Comparison of ENCODE assay signal across 10 cellular contexts in genomic region chr17:38911731-38912081, GRCh38. TPM values are rescaled to one million over a fixed set of nuclear protein-coding genes. Genes with fewer than 3 reads are reported as not detected.
DNase-seq lines count a peak whose midpoint lies in the region; ATAC-seq and TF ChIP-seq lines count a peak whose summit lies in the region.
"Not testable (repeated sequence)": the region's sequence is repeated elsewhere in the genome, so short reads cannot be mapped to it uniquely, and the experiment has no call there.
"Had no signal": no experiment of that assay in that cellular context is flagged by ENCODE, and none has a peak within 500 bp of the region (broad histone marks: within the 10 kb centered on the region; RNA-seq: fewer than 3 reads in every experiment).

No MANE protein-coding gene starts in this region.

- H3K27me3 ChIP-seq in AG04450 (ENCODE audit: control insufficient read depth, insufficient read depth, low read length); RWPE2 (ENCODE audit: insufficient read depth, poor library complexity, severe bottlenecking); tibial artery: not testable (repeated sequence)

- H3K4me1 Mint-ChIP-seq in activated naive CD4-positive, alpha-beta T cell treated with anti-CD3 and anti-CD28 coated beads, Interleukin-2, amount 50 U/mL, for 24 hours = not testable (repeated sequence)
- peaks cover 33% of the 10 kb centered on the region for H3K4me1 Mint-ChIP-seq in chondrocyte (ENCODE audit: low read depth)

- H3K27me3 Mint-ChIP-seq in activated naive CD4-positive, alpha-beta T cell treated with anti-CD3 and anti-CD28 coated beads, Interleukin-2, amount 50 U/mL, for 24 hours; chondrocyte (ENCODE audit: low read depth): not testable (repeated sequence)

- H3K4me1 ChIP-seq in RWPE2 (ENCODE audit: insufficient read depth, poor library complexity, severe bottlenecking) = peaks cover 12% of the 10 kb centered on the region
- H3K4me1 ChIP-seq in tibial artery = peaks cover 0 to 65% (median 53%) of the 10 kb centered on the region in 4 donors

- peak overlapping the region; percentile 46 for H3K27ac Mint-ChIP-seq in activated naive CD4-positive, alpha-beta T cell treated with anti-CD3 and anti-CD28 coated beads, Interleukin-2, amount 50 U/mL, for 24 hours
- peak overlapping the region; percentile 49 for H3K27ac Mint-ChIP-seq in chondrocyte (ENCODE audit: unreplicated experiment)

- TF ChIP-seq CTCF in AG04450 (IDR thresholded peaks at IDR 0.05; ENCODE audit: low read depth, low read length); RWPE2 (IDR thresholded peaks at IDR 0.05; ENCODE audit: poor library complexity, severe bottlenecking); chondrocyte (IDR thresholded peaks at IDR 0.05); tibial artery (IDR thresholded peaks at IDR 0.05): not testable (repeated sequence)

- peak overlapping the region; percentile 11 for H3K27ac ChIP-seq in AG04450 (ENCODE audit: low read depth, low read length)
- H3K27ac ChIP-seq in RWPE2 (ENCODE audit: poor library complexity, severe bottlenecking) = not testable (repeated sequence)
- peak overlapping the region; percentile 66 to 84 for H3K27ac ChIP-seq in tibial artery

- not testable (repeated sequence) for DNase-seq in AG04450 (ENCODE audit: low read depth, low spot score); chondrocyte (ENCODE audit: low spot score)
- DNase-seq in RWPE2 (ENCODE audit: low spot score) = peak; percentile 15
- DNase-seq in Right ventricle myocardium superior = peak; percentile 19
- peak; percentile 22 for DNase-seq in islet precursor cell
- DNase-seq in sciatic nerve (ENCODE audit: low spot score) = peak; percentile 46
- peak in 1 of 2 donors; percentile 28 for DNase-seq in tibial artery

- not testable (repeated sequence) for ATAC-seq in RWPE2 (ENCODE audit: low read depth); Right ventricle myocardium superior (ENCODE audit: poor library complexity); sciatic nerve

- CTCF ChIA-PET in AG04450 (lab: Charles Lee) = not testable (repeated sequence)

- POLR2A ChIA-PET in AG04450 (lab: Yijun Ruan, JAX) = not testable (repeated sequence)

- H3K4me3 Mint-ChIP-seq in activated naive CD4-positive, alpha-beta T cell treated with anti-CD3 and anti-CD28 coated beads, Interleukin-2, amount 50 U/mL, for 24 hours; chondrocyte (ENCODE audit: unreplicated experiment): not testable (repeated sequence)

- intact Hi-C loops in Right ventricle myocardium superior (cut with DNase I); sciatic nerve (cut with DNase I); tibial artery (cut with DNase I; ENCODE audit: low total_unique reads): not testable (repeated sequence)

- not testable (repeated sequence) for H3K9me3 ChIP-seq in AG04450 (ENCODE audit: control insufficient read depth, insufficient read depth, low read length); RWPE2 (ENCODE audit: severe bottlenecking); tibial artery

- peaks cover 63% of the 10 kb centered on the region for H3K36me3 ChIP-seq in RWPE2 (ENCODE audit: low read depth)
- H3K36me3 ChIP-seq in tibial artery = peaks cover 28 to 70% (median 49%) of the 10 kb centered on the region in 3 donors

- not testable (repeated sequence) for H3K9me3 Mint-ChIP-seq in activated naive CD4-positive, alpha-beta T cell treated with anti-CD3 and anti-CD28 coated beads, Interleukin-2, amount 50 U/mL, for 24 hours; chondrocyte (ENCODE audit: low read depth)

- H3K36me3 Mint-ChIP-seq in activated naive CD4-positive, alpha-beta T cell treated with anti-CD3 and anti-CD28 coated beads, Interleukin-2, amount 50 U/mL, for 24 hours = not testable (repeated sequence)
- peaks cover 25% of the 10 kb centered on the region for H3K36me3 Mint-ChIP-seq in chondrocyte (ENCODE audit: low read depth)

- not testable (repeated sequence) for H3K4me3 ChIP-seq in AG04450 (ENCODE audit: low read depth, low read length); RWPE2 (ENCODE audit: severe bottlenecking); tibial artery

RNA-seq across cellular contexts. Expression of gene LASP1, which starts 41.8 kb away (rescaled TPM):
- polyA plus RNA-seq in AG04450 (2011; rRNA removed) = 181 and 222 TPM in 2 replicates
- polyA minus RNA-seq in AG04450 (2011; rRNA and poly(A)+ RNA removed) = 263 and 288 TPM in 2 replicates
- total RNA-seq in chondrocyte (444 to 599 TPM (median 593 TPM) in 3 replicates), Right ventricle myocardium superior (31.7 TPM), sciatic nerve (127 TPM)

RNA-seq across cellular contexts. Expression of gene FBXO47, which starts 55.5 kb away (rescaled TPM):
- not detected in 2 replicates for polyA plus RNA-seq in AG04450 (2011; rRNA removed)
- not detected in 2 replicates for polyA minus RNA-seq in AG04450 (2011; rRNA and poly(A)+ RNA removed)
- total RNA-seq in chondrocyte (not detected in 3 replicates), Right ventricle myocardium superior (not detected), sciatic nerve (not detected)
- total RNA-seq: GM12878, H7 had no signal

RNA-seq across cellular contexts. Expression of gene RPL23, which starts 58.2 kb away (rescaled TPM):
- polyA plus RNA-seq in AG04450 (2011; rRNA removed) = 2,769 and 3,155 TPM in 2 replicates
- polyA minus RNA-seq in AG04450 (2011; rRNA and poly(A)+ RNA removed) = 380 and 454 TPM in 2 replicates
- 916 to 959 TPM (median 937 TPM) in 3 replicates for total RNA-seq in chondrocyte
- 767 TPM for total RNA-seq in Right ventricle myocardium superior
- total RNA-seq in sciatic nerve = 1,106 TPM
